16 cellular contexts compared by ENCODE assay signal in genomic region chr5:59139695-59140094, GRCh38.
"Had no signal": no experiment of that assay in that cellular context is flagged by ENCODE, and none has a peak within 500 bp of the region (broad histone marks: within the 10 kb centered on the region; RNA-seq: fewer than 3 reads in every experiment).

No MANE protein-coding gene starts in this region.

- H3K4me3 ChIP-seq: cardiac muscle cell, esophagus muscularis mucosa, heart right ventricle, vagina had no signal

- ATAC-seq: heart right ventricle had no signal

- H3K27ac ChIP-seq: cardiac muscle cell, esophagus muscularis mucosa, heart right ventricle, vagina, VCaP had no signal

- H3K36me3 ChIP-seq: cardiac muscle cell, esophagus muscularis mucosa, heart right ventricle, vagina had no signal

- H3K27me3 ChIP-seq: cardiac muscle cell, esophagus muscularis mucosa, heart right ventricle, vagina had no signal

- DNase-seq: activated CD4-positive, alpha-beta T cell treated with anti-CD3 and anti-CD28 coated beads, Interleukin-2, amount 50 U/mL, for 48 hours; activated CD4-positive, CD25-positive, alpha-beta regulatory T cell treated with anti-CD3 and anti-CD28 coated beads, Interleukin-2, amount 50 U/mL, for 72 hours; activated T-cell treated with anti-CD3 and anti-CD28 coated beads for 4 hours; amniotic stem cell; dermis blood vessel endothelial cell; effector memory CD4-positive, alpha-beta T cell; heart right ventricle; kidney glomerular epithelial cell; left ventricle myocardium superior; stimulated activated CD4-positive, alpha-beta T cell treated with anti-CD3 and anti-CD28 coated beads, Interleukin-12 subunit alpha, Interleukin-12 subunit beta, amount 100 ng/mL, for 4 hours; stimulated activated CD4-positive, alpha-beta T cell treated with anti-CD3 and anti-CD28 coated beads, Interleukin-1b, Interleukin-23, amount 100 ng/mL, for 48 hours; trophoblast cell had no signal

- H3K9me3 ChIP-seq: esophagus muscularis mucosa, heart right ventricle, vagina had no signal
